24 cellular contexts compared by ENCODE assay signal in the genomic region with DNA sequence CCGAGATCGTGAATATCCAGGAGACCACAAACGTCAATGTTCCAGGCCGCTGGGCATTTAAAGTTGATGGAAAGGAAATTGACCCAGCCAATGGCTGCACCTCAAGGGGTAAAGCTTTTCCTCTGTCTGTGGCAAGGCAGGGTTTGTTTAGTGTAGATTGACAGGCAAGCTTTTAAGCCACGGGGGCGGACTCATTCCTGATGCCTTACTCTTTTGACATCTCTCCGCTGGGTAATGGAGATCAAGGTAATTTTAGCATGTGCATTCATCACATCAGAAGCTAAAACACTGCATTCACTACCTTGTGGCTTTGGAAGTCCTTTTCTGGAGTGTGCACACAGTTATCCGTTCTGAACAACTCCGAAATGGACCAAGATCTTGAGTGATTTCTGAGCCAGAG.
"Had no signal": no experiment of that assay in that cellular context is flagged by ENCODE, and none has a peak within 500 bp of the region (broad histone marks: within the 10 kb centered on the region; RNA-seq: fewer than 3 reads in every experiment).

No MANE protein-coding gene starts in this region.

- H3K27me3 ChIP-seq: heart left ventricle, pancreas, right lobe of liver, testis, tibial nerve, upper lobe of right lung, vagina had no signal

- H3K4me3 ChIP-seq: esophagus squamous epithelium, heart left ventricle, pancreas, prostate gland, right lobe of liver, spleen, testis, tibial nerve, upper lobe of right lung, vagina had no signal

- H3K9me3 ChIP-seq: esophagus squamous epithelium, heart left ventricle, pancreas, prostate gland, right lobe of liver, spleen, testis, tibial nerve, upper lobe of right lung, vagina had no signal

- H3K27ac ChIP-seq: esophagus squamous epithelium, heart left ventricle, pancreas, prostate gland, right lobe of liver, spleen, testis, tibial nerve, upper lobe of right lung, vagina had no signal

- FAIRE-seq: islet of Langerhans, pancreas had no signal

- H3K36me3 ChIP-seq: esophagus squamous epithelium, heart left ventricle, pancreas, prostate gland, right lobe of liver, spleen, upper lobe of right lung, vagina had no signal

- ATAC-seq: effector memory CD8-positive, alpha-beta T cell; stimulated activated naive B cell treated with anti-CD40 and anti-IgM and Interleukin-4, amounts not matched to agents 10 μg/mL and 1 μg/mL and 100 μg/mL, for 72 hours; stimulated activated naive CD8-positive, alpha-beta T cell treated with anti-CD3 and anti-CD28 coated beads, Interleukin-15, amount 100 ng/mL, for 72 hours had no signal

- DNase-seq: effector memory CD8-positive, alpha-beta T cell; esophagus squamous epithelium; foreskin fibroblast; heart left ventricle; hypothalamus; kidney glomerular epithelial cell; mesendoderm; naive thymus-derived CD4-positive, alpha-beta T cell; occipital lobe; pancreas; retina; right lobe of liver; spleen; stimulated activated CD4-positive, alpha-beta T cell treated with anti-CD3 and anti-CD28 coated beads, Interleukin-15, amount 100 ng/mL, for 24 hours; stimulated activated CD4-positive, alpha-beta T cell treated with anti-CD3 and anti-CD28 coated beads, Interleukin-1b, Interleukin-23, amount 100 ng/mL, for 48 hours; stimulated activated CD4-positive, alpha-beta T cell treated with anti-CD3 and anti-CD28 coated beads, Interleukin-4, amount 100 ng/mL, for 24 hours; stimulated activated naive B cell treated with anti-CD40 and anti-IgM and Interleukin-4, amounts not matched to agents 10 μg/mL and 1 μg/mL and 100 μg/mL, for 72 hours; stimulated activated naive CD8-positive, alpha-beta T cell treated with anti-CD3 and anti-CD28 coated beads, Interleukin-15, amount 100 ng/mL, for 72 hours; testis; upper lobe of right lung had no signal

- H3K4me1 ChIP-seq: pancreas, prostate gland, right lobe of liver had no signal
